Comparison of ENCODE assay signal across 19 cellular contexts in genomic region chr1:76854255-76854654, GRCh38. TPM values are rescaled to one million over a fixed set of nuclear protein-coding genes. Genes with fewer than 3 reads are reported as not detected.
DNase-seq lines count a peak whose midpoint lies in the region; ATAC-seq and TF ChIP-seq lines count a peak whose summit lies in the region.
"Had no signal": no experiment of that assay in that cellular context is flagged by ENCODE, and none has a peak within 500 bp of the region (broad histone marks: within the 10 kb centered on the region; RNA-seq: fewer than 3 reads in every experiment).

No MANE protein-coding gene starts in this region.

- H3K18ac ChIP-seq in neuronal stem cell (ENCODE audit: low read length): no peak overlapping the region

- CTCF ChIA-PET in T-cell (lab: Charles Lee): no interaction called here

- no peak overlapping the region for H3K23ac ChIP-seq in neuronal stem cell (ENCODE audit: low read depth, low read length, poor library complexity)

- H3K36me3 Mint-ChIP-seq in GM23338 (ENCODE audit: low read depth) (no peaks in the 10 kb centered on the region), T-cell (no peaks in the 10 kb centered on the region)

- no peaks in the 10 kb centered on the region for H3K79me2 ChIP-seq in GM23338 (replicated peaks; ENCODE audit: insufficient read depth)

- POLR2A ChIA-PET in T-cell (lab: Charles Lee): no interaction called here

- H3K9me3 Mint-ChIP-seq in GM23338 (no peaks in the 10 kb centered on the region), T-cell (no peaks in the 10 kb centered on the region)

- no peaks in the 10 kb centered on the region for H3K36me3 ChIP-seq in GM23338 (ENCODE audit: insufficient read depth)
- no peaks in the 10 kb centered on the region for H3K36me3 ChIP-seq in iPS-20b (ENCODE audit: insufficient read depth, low read depth, low read length)
- no peaks in the 10 kb centered on the region for H3K36me3 ChIP-seq in neuronal stem cell (replicated peaks in 1 of 2; ENCODE audit: control insufficient read depth in 2 of 2, insufficient read depth in 2 of 2, low read length in 2 of 2)

- H3K9me2 ChIP-seq in GM23338 (ENCODE audit: insufficient read depth): no peaks in the 10 kb centered on the region
- H3K9me2 ChIP-seq: SK-N-SH had no signal

- H3K4ac ChIP-seq in neuronal stem cell (ENCODE audit: low read length): no peak overlapping the region

- no peak overlapping the region for H2BK15ac ChIP-seq in neuronal stem cell (ENCODE audit: low read length)

- H3K9me3 ChIP-seq in iPS-20b (ENCODE audit: insufficient read depth, low read depth, low read length) (no peaks in the 10 kb centered on the region), neuronal stem cell (replicated peaks in 1 of 2; ENCODE audit: control insufficient read depth in 2 of 2, insufficient read depth in 1 of 2, low read depth in 1 of 2, low read length in 2 of 2) (no peaks in the 10 kb centered on the region)
- H3K9me3 ChIP-seq: SK-N-SH had no signal

- H3K79me1 ChIP-seq in neuronal stem cell (ENCODE audit: low read depth, low read length): no peaks in the 10 kb centered on the region

- H2AFZ ChIP-seq in GM23338 (no peak overlapping the region), neuronal stem cell (ENCODE audit: low read length) (peak overlapping the region; percentile 18)
- H2AFZ ChIP-seq: GM23248 had no signal

- ATAC-seq in GM23338 (peak; percentile 98), T-cell (replicated peaks in 1 of 4) (no peak)
- ATAC-seq in stimulated activated naive CD8-positive, alpha-beta T cell treated with anti-CD3 and anti-CD28 coated beads, Interleukin-15, Interleukin-2, amounts not matched to agents 100 U/mL and 50 U/mL, for 24 hours: no peak
- ATAC-seq: PC-3 had no signal

- H2AK5ac ChIP-seq in neuronal stem cell (ENCODE audit: low read depth, low read length): no peak overlapping the region

- peaks cover 38% of the 10 kb centered on the region for H3K4me1 ChIP-seq in GM23338 (ENCODE audit: insufficient read depth)
- H3K4me1 ChIP-seq in iPS-20b (ENCODE audit: insufficient read depth, low read length): peaks cover 18% of the 10 kb centered on the region; the same call in 1 of the 2 replicates
- H3K4me1 ChIP-seq in neuronal stem cell (ENCODE audit: control insufficient read depth in 2 of 2, insufficient read depth in 1 of 2, low read depth in 1 of 2, low read length in 2 of 2): peaks cover 3 to 5% of the 10 kb centered on the region in 2 donors

- H3K4me3 ChIP-seq in GM23338 (no peak overlapping the region), iPS-20b (ENCODE audit: low read length) (0 out of 2 replicates have a peak overlapping the region, but pooled peaks have one; percentile 1), neuronal stem cell (ENCODE audit: low read length in 2 of 2) (no peak overlapping the region)
- H3K4me3 ChIP-seq: GM23248 had no signal

- no peak for TF ChIP-seq CTCF in GM23338 (conservative IDR thresholded peaks at IDR 0.05; ENCODE audit: low read depth in 2 of 2)

- no peak overlapping the region for H3K14ac ChIP-seq in neuronal stem cell (ENCODE audit: low read length)

- H3K9ac ChIP-seq in iPS-20b (ENCODE audit: low read depth, low read length): no peak overlapping the region
- H3K9ac ChIP-seq in neuronal stem cell (ENCODE audit: low read depth, low read length, poor library complexity): no peak overlapping the region
- H3K9ac ChIP-seq: GM23248, SK-N-SH had no signal

- H2BK120ac ChIP-seq in neuronal stem cell (ENCODE audit: low read depth, low read length): no peak overlapping the region

- DNase-seq in GM23338 (ENCODE audit: low spot score): peak; percentile 69
- DNase-seq in NCI-H526 treated with DMSO at 0.1 percent for 48 hours (lab: John Stamatoyannopoulos, UW): peak; percentile 80
- no peak for DNase-seq in neuronal stem cell (ENCODE audit: low spot score)
- no peak for DNase-seq in T-cell
- no peak for DNase-seq in putamen (ENCODE audit: low spot score)
- no peak for DNase-seq in stimulated activated naive CD8-positive, alpha-beta T cell treated with anti-CD3 and anti-CD28 coated beads, Interleukin-15, Interleukin-2, amounts not matched to agents 100 U/mL and 50 U/mL, for 24 hours
- DNase-seq: DMS153; DND-41; GM23248; NCI-H1048; NCI-H187; NCI-H2081 treated with DMSO at 0.1 percent for 48 hours; NCI-H524; NCI-H82; NK-92 treated with Interleukin-12 subunit alpha and Interleukin-12 subunit beta, amount 100 ng/mL, for 24 hours; PC-3; SK-N-SH had no signal

- peaks cover 2% of the 10 kb centered on the region for H3K27me3 Mint-ChIP-seq in GM23338 (ENCODE audit: insufficient read depth, low read depth, poor library complexity)
- no peaks in the 10 kb centered on the region for H3K27me3 Mint-ChIP-seq in T-cell

- H3K4me2 ChIP-seq in GM23338 (peak overlapping the region; percentile 11), neuronal stem cell (ENCODE audit: insufficient read depth, low read length, poor library complexity, severe bottlenecking) (no peak overlapping the region)
- H3K4me2 ChIP-seq: SK-N-SH had no signal

- H3K27me3 ChIP-seq in GM23338 (ENCODE audit: insufficient read depth): peaks cover 21% of the 10 kb centered on the region; the same call in 1 of the 2 replicates
- H3K27me3 ChIP-seq in iPS-20b (ENCODE audit: insufficient read depth, low read length): peaks cover 13% of the 10 kb centered on the region; the same call in 1 of the 2 replicates
- H3K27me3 ChIP-seq in neuronal stem cell (ENCODE audit: control insufficient read depth in 3 of 3, insufficient read depth in 3 of 3, low read depth in 1 of 3, low read length in 3 of 3): no peaks in the 10 kb centered on the region

- H4K91ac ChIP-seq in neuronal stem cell (ENCODE audit: low read depth, low read length, poor library complexity): no peak overlapping the region

- H3K4me1 Mint-ChIP-seq in GM23338: peaks cover 31% of the 10 kb centered on the region
- H3K4me1 Mint-ChIP-seq in T-cell: no peaks in the 10 kb centered on the region

- H3K27ac Mint-ChIP-seq in GM23338 (no peak overlapping the region), T-cell (no peak overlapping the region)

- H4K20me1 ChIP-seq in GM23338 (replicated peaks; ENCODE audit: insufficient read depth): no peaks in the 10 kb centered on the region

- WGBS in neuronal stem cell (ENCODE audit: extremely low coverage in 2 of 2, insufficient read length in 2 of 2, insufficient replicate concordance in 1 of 2), 2 donors: no CpG with 5 or more reads among the region's 3 CpGs

- no peak overlapping the region for H2BK5ac ChIP-seq in neuronal stem cell (ENCODE audit: low read length)

- H3F3A ChIP-seq in GM23338 (replicated peaks; ENCODE audit: low read depth): no peaks in the 10 kb centered on the region

- peak overlapping the region; percentile 20; the same call in 1 of the 3 replicates for H3K4me3 Mint-ChIP-seq in GM23338
- H3K4me3 Mint-ChIP-seq in T-cell: no peak overlapping the region

- H2BK12ac ChIP-seq in neuronal stem cell (ENCODE audit: low read length): no peak overlapping the region

- H3K27ac ChIP-seq in GM23338 (ENCODE audit: low read depth): no peak overlapping the region
- H3K27ac ChIP-seq in iPS-20b (ENCODE audit: low read length): no peak overlapping the region
- H3K27ac ChIP-seq in neuronal stem cell (replicated peaks; ENCODE audit: low read length): no peak overlapping the region
- H3K27ac ChIP-seq: GM23248 had no signal

- H4K8ac ChIP-seq in neuronal stem cell (ENCODE audit: low read depth, low read length): no peak overlapping the region

RNA-seq across cellular contexts. Expression of gene ST6GALNAC5, which starts 13.0 kb away (rescaled TPM):
- total RNA-seq in GM23338 (2014; rRNA removed; shearing (Covaris generic)): 12.7 and 19.2 TPM in 2 replicates
- 1.9 and 4.1 TPM in 2 replicates for polyA plus RNA-seq in GM23338 (2016; fragmentation: Nextera tagmentation; extraction: Ambion mirVana)
- polyA plus RNA-seq in neuronal stem cell (2013, experiment 1 of 2): 28.6 TPM
- polyA plus RNA-seq in neuronal stem cell (2013, experiment 2 of 2): 30.4 TPM
- not detected for total RNA-seq in T-cell
- total RNA-seq: HT-29 had no signal

Comparison
In these comparisons a context has a peak if more than half of its experiments do, and no peak if none do; other contexts are left out.
1. DNase-seq: peak in GM23338 (single experiment) and NCI-H526 treated with DMSO at 0.1 percent for 48 hours (single experiment); none in neuronal stem cell (single experiment), T-cell (0 of 34), putamen (single experiment) and stimulated activated naive CD8-positive, alpha-beta T cell treated with anti-CD3 and anti-CD28 coated beads, Interleukin-15, Interleukin-2, amounts not matched to agents 100 U/mL and 50 U/mL, for 24 hours (single experiment).
2. RNA of gene ST6GALNAC5, which starts 13.0 kb away (total RNA-seq): 12.7 to 19.2 TPM in GM23338; not detected in T-cell; every median in the first group is over 10 times any median in the second.